Comparison of ENCODE assay signal across 11 cellular contexts in the genomic region with DNA sequence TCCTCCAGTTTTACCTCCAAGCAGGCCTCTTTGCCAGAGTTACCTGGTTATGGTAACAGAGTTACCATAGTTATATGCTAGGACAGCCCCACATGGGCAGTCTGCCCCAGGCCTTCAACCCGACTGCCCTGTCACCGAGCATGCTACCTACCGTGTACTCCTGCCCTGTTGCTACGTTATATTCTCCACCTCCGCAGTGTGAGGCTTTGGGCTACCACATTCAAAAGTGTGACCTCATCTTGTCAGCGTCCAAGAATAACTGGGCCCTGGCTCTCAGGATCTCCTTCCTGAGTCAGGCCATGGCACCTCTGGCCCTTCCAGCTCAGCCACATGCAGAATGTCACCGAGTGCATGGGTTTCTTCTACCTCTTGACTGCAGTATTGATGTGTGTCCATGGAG. TPM values are rescaled to one million over a fixed set of nuclear protein-coding genes. Genes with fewer than 3 reads are reported as not detected.
DNase-seq lines count a peak whose midpoint lies in the region; ATAC-seq and TF ChIP-seq lines count a peak whose summit lies in the region.
"Had no signal": no experiment of that assay in that cellular context is flagged by ENCODE, and none has a peak within 500 bp of the region (broad histone marks: within the 10 kb centered on the region; RNA-seq: fewer than 3 reads in every experiment).

No MANE protein-coding gene starts in this region.

- H3K27ac ChIP-seq in CD4-positive, alpha-beta T cell (ENCODE audit: low read depth, low read length) = no peak overlapping the region
- H3K27ac ChIP-seq in ascending aorta (peak overlapping the region; percentile 89 to 92), right cardiac atrium (ENCODE audit: low read length) (peak overlapping the region; percentile 100), rectal smooth muscle tissue (ENCODE audit: low read depth, low read length) (peak overlapping the region; percentile 77)
- H3K27ac ChIP-seq: neutrophil had no signal

- peak overlapping the region; percentile 49 for H3K27ac Mint-ChIP-seq in CD4-positive, alpha-beta T cell
- H3K27ac Mint-ChIP-seq in endothelial cell (ENCODE audit: unreplicated experiment) = no peak overlapping the region
- H3K27ac Mint-ChIP-seq: activated CD4-positive, alpha-beta T cell treated with anti-CD3 and anti-CD28 coated beads, Interleukin-2, amount 10 ng/mL, durations not matched to agents 24 days and 14 days had no signal

- ATAC-seq in CD4-positive, alpha-beta T cell (ENCODE audit: poor library complexity) = no peak
- ATAC-seq in right cardiac atrium (peak; percentile 53 to 74), HG02763 (IDR thresholded peaks at IDR 0.05; ENCODE audit: unreplicated experiment) (no peak)

- no peaks in the 10 kb centered on the region for H3K27me3 ChIP-seq in CD4-positive, alpha-beta T cell (ENCODE audit: control insufficient read depth, insufficient read depth, low read length)
- no peaks in the 10 kb centered on the region for H3K27me3 ChIP-seq in ascending aorta
- H3K27me3 ChIP-seq in right cardiac atrium (ENCODE audit: control insufficient read depth, insufficient read depth) = no peaks in the 10 kb centered on the region
- H3K27me3 ChIP-seq in rectal smooth muscle tissue (ENCODE audit: control insufficient read depth, insufficient read depth, low read length) = no peaks in the 10 kb centered on the region
- H3K27me3 ChIP-seq: neutrophil had no signal

- CTCF ChIA-PET in CD4-positive, alpha-beta T cell (lab: Charles Lee) = no interaction called here

- no peaks in the 10 kb centered on the region for H3K9me3 ChIP-seq in CD4-positive, alpha-beta T cell (ENCODE audit: control insufficient read depth, low read length)
- H3K9me3 ChIP-seq in ascending aorta (no peaks in the 10 kb centered on the region), right cardiac atrium (ENCODE audit: control insufficient read depth, low read length) (no peaks in the 10 kb centered on the region)
- H3K9me3 ChIP-seq: neutrophil had no signal

- intact Hi-C loops in CD4-positive, alpha-beta T cell (cut with DNase I, micrococcal nuclease) = no loop called here
- intact Hi-C loops in ascending aorta (cut with DNase I) (loop anchor here (1.0 to 2.0 kb wide), 3 partner anchors 8 to 29 kb away; no protein-coding TSS in a partner anchor), right cardiac atrium (cut with DNase I) (no loop called here)

- DNase-seq in CD4-positive, alpha-beta T cell = no peak
- peak; percentile 61 to 89 for DNase-seq in ascending aorta (ENCODE audit: low spot score in 2 of 2)
- DNase-seq in right cardiac atrium = peak; percentile 64 to 70 (median 66)
- DNase-seq in NCI-H2081 treated with DMSO at 0.1 percent for 48 hours (lab: John Stamatoyannopoulos, UW) = no peak
- DNase-seq in nucleus accumbens (lab: John Stamatoyannopoulos, UW) = no peak
- DNase-seq in endothelial cell (ENCODE audit: low spot score) = no peak
- DNase-seq: activated CD4-positive, alpha-beta T cell treated with anti-CD3 and anti-CD28 coated beads, Interleukin-2, amount 10 ng/mL, durations not matched to agents 24 days and 14 days; NCI-H1417 treated with DMSO at 0.1 percent for 48 hours had no signal

- 26% methylated on average over 7 of the region's 7 CpGs for WGBS in right cardiac atrium

- no peak overlapping the region for H3K9ac ChIP-seq in rectal smooth muscle tissue (ENCODE audit: low read length)

- H3K4me1 Mint-ChIP-seq in CD4-positive, alpha-beta T cell (ENCODE audit: low read depth) = peaks cover 96% of the 10 kb centered on the region
- peaks cover 53% of the 10 kb centered on the region for H3K4me1 Mint-ChIP-seq in endothelial cell (ENCODE audit: unreplicated experiment)

- peak overlapping the region; percentile 12 for H3K4me3 Mint-ChIP-seq in CD4-positive, alpha-beta T cell
- no peak overlapping the region for H3K4me3 Mint-ChIP-seq in endothelial cell (ENCODE audit: unreplicated experiment)
- H3K4me3 Mint-ChIP-seq: activated CD4-positive, alpha-beta T cell treated with anti-CD3 and anti-CD28 coated beads, Interleukin-2, amount 10 ng/mL, durations not matched to agents 24 days and 14 days had no signal

- H3K36me3 ChIP-seq in ascending aorta (peaks cover 0 to 7% of the 10 kb centered on the region in 2 donors), rectal smooth muscle tissue (ENCODE audit: control insufficient read depth, insufficient read depth, low read length) (no peaks in the 10 kb centered on the region)

- no peak for TF ChIP-seq CTCF in CD4-positive, alpha-beta T cell (IDR thresholded peaks at IDR 0.05)
- no peak for TF ChIP-seq CTCF in ascending aorta (IDR thresholded peaks at IDR 0.05)
- TF ChIP-seq CTCF in endothelial cell (IDR thresholded peaks at IDR 0.05; ENCODE audit: unreplicated experiment) = no peak

- H3K4me1 ChIP-seq in ascending aorta = peaks cover 32 to 75% of the 10 kb centered on the region in 2 donors
- peaks cover 70% of the 10 kb centered on the region for H3K4me1 ChIP-seq in right cardiac atrium (ENCODE audit: control insufficient read depth, insufficient read depth, low read length)
- H3K4me1 ChIP-seq in rectal smooth muscle tissue (ENCODE audit: control insufficient read depth, insufficient read depth, low read length) = peaks cover 64% of the 10 kb centered on the region

- H3K9me3 Mint-ChIP-seq in CD4-positive, alpha-beta T cell = no peaks in the 10 kb centered on the region
- H3K9me3 Mint-ChIP-seq in endothelial cell (ENCODE audit: unreplicated experiment) = no peaks in the 10 kb centered on the region
- H3K9me3 Mint-ChIP-seq: activated CD4-positive, alpha-beta T cell treated with anti-CD3 and anti-CD28 coated beads, Interleukin-2, amount 10 ng/mL, durations not matched to agents 24 days and 14 days had no signal

- H3K36me3 Mint-ChIP-seq in CD4-positive, alpha-beta T cell (ENCODE audit: low read depth) = peaks cover 53% of the 10 kb centered on the region
- H3K36me3 Mint-ChIP-seq in endothelial cell (ENCODE audit: low read depth, unreplicated experiment) = peaks cover 27% of the 10 kb centered on the region

- H3K4me3 ChIP-seq in ascending aorta (peak overlapping the region in 1 of 2 donors; percentile 42), right cardiac atrium (ENCODE audit: low read length) (no peak overlapping the region), rectal smooth muscle tissue (ENCODE audit: low read length) (peak overlapping the region; percentile 46)

- H3K27me3 Mint-ChIP-seq in CD4-positive, alpha-beta T cell = no peaks in the 10 kb centered on the region
- peaks cover 13% of the 10 kb centered on the region for H3K27me3 Mint-ChIP-seq in endothelial cell (ENCODE audit: unreplicated experiment)
- H3K27me3 Mint-ChIP-seq: activated CD4-positive, alpha-beta T cell treated with anti-CD3 and anti-CD28 coated beads, Interleukin-2, amount 10 ng/mL, durations not matched to agents 24 days and 14 days had no signal

- POLR2A ChIA-PET in CD4-positive, alpha-beta T cell (lab: Charles Lee) = no interaction called here

RNA-seq across cellular contexts. Expression of a gene that starts 8.9 kb away (rescaled TPM):
- 100 to 1,000 TPM; 157 to 166 TPM for total RNA-seq in CD4-positive, alpha-beta T cell
- 35.3 TPM for total RNA-seq in ascending aorta
- total RNA-seq in right cardiac atrium = 100 to 1,000 TPM; 192 to 221 (median 216) TPM
- 129 TPM for polyA plus RNA-seq in right cardiac atrium
- 109 TPM for total RNA-seq in endothelial cell (ENCODE audit: unreplicated experiment)

RNA-seq across cellular contexts. Expression of a gene that starts 58.3 kb away (rescaled TPM):
- 1 to 10 TPM; 1.6 to 1.7 TPM for total RNA-seq in CD4-positive, alpha-beta T cell
- total RNA-seq in ascending aorta (17.9 TPM), right cardiac atrium (10 to 100 TPM; 15.7 to 29.8 (median 23.4) TPM), endothelial cell (ENCODE audit: unreplicated experiment) (3.2 TPM)
- polyA plus RNA-seq in right cardiac atrium = 17.0 TPM

Comparison
In these comparisons a context has a peak if more than half of its experiments do, and no peak if none do; other contexts are left out.
1. ATAC-seq: peak in right cardiac atrium (2 of 2); none in CD4-positive, alpha-beta T cell (single experiment) and HG02763 (single experiment).
2. DNase-seq: peak in ascending aorta (2 of 2) and right cardiac atrium (3 of 3); none in CD4-positive, alpha-beta T cell (0 of 10), NCI-H2081 treated with DMSO at 0.1 percent for 48 hours (single experiment), nucleus accumbens (0 of 56) and endothelial cell (single experiment).